In genomic region chr4:83258463-83258862, GRCh38 we compare ENCODE assay signal across 13 cellular contexts.
"Had no signal": no experiment of that assay in that cellular context is flagged by ENCODE, and none has a peak within 500 bp of the region (broad histone marks: within the 10 kb centered on the region; RNA-seq: fewer than 3 reads in every experiment).

No MANE protein-coding gene starts in this region.

- ATAC-seq: activated T-cell treated with anti-CD3 and anti-CD28 coated beads, Interleukin-2, amount 50 U/mL, for 72 hours; naive thymus-derived CD8-positive, alpha-beta T cell had no signal

- H3K27me3 Mint-ChIP-seq: activated CD4-positive, alpha-beta memory T cell treated with anti-CD3 and anti-CD28 coated beads for 36 hours; naive thymus-derived CD8-positive, alpha-beta T cell; stimulated activated naive CD8-positive, alpha-beta T cell treated with anti-CD3 and anti-CD28 coated beads, Interleukin-15, Interleukin-2, amounts not matched to agents 100 ng/mL and 50 ng/mL, for 24 hours had no signal

- H3K9me3 ChIP-seq: ascending aorta, esophagus squamous epithelium, testis had no signal

- H3K27me3 ChIP-seq: ascending aorta, cardiac muscle cell, esophagus squamous epithelium, testis had no signal

- H3K4me1 ChIP-seq: testis had no signal

- H3K4me3 Mint-ChIP-seq: activated CD4-positive, alpha-beta memory T cell treated with anti-CD3 and anti-CD28 coated beads for 36 hours; activated T-cell treated with anti-CD3 and anti-CD28 coated beads, Interleukin-2, amount 50 U/mL, for 72 hours; naive thymus-derived CD8-positive, alpha-beta T cell; stimulated activated naive CD8-positive, alpha-beta T cell treated with anti-CD3 and anti-CD28 coated beads, Interleukin-15, Interleukin-2, amounts not matched to agents 100 ng/mL and 50 ng/mL, for 24 hours had no signal

- DNase-seq: activated CD4-positive, alpha-beta memory T cell treated with anti-CD3 and anti-CD28 coated beads for 36 hours; activated gamma-delta T cell treated with Interleukin-2 at 50 U/mL for 16 hours; activated T-cell treated with anti-CD3 and anti-CD28 coated beads, Interleukin-2, amount 50 U/mL, for 72 hours; esophagus squamous epithelium; hippocampal formation; kidney glomerular epithelial cell; naive thymus-derived CD8-positive, alpha-beta T cell; stimulated activated CD4-positive, alpha-beta T cell treated with anti-CD3 and anti-CD28 coated beads, Interleukin-12 subunit alpha, Interleukin-12 subunit beta, amount 100 ng/mL, for 4 hours; testis had no signal

- H3K4me3 ChIP-seq: ascending aorta, cardiac muscle cell, esophagus squamous epithelium, lung, testis had no signal

- H3K9me3 Mint-ChIP-seq: activated CD4-positive, alpha-beta memory T cell treated with anti-CD3 and anti-CD28 coated beads for 36 hours; activated T-cell treated with anti-CD3 and anti-CD28 coated beads, Interleukin-2, amount 50 U/mL, for 72 hours; naive thymus-derived CD8-positive, alpha-beta T cell; stimulated activated naive CD8-positive, alpha-beta T cell treated with anti-CD3 and anti-CD28 coated beads, Interleukin-15, Interleukin-2, amounts not matched to agents 100 ng/mL and 50 ng/mL, for 24 hours had no signal

- H3K27ac ChIP-seq: ascending aorta, cardiac muscle cell, esophagus squamous epithelium, testis had no signal

- H3K27ac Mint-ChIP-seq: activated CD4-positive, alpha-beta memory T cell treated with anti-CD3 and anti-CD28 coated beads for 36 hours; activated T-cell treated with anti-CD3 and anti-CD28 coated beads, Interleukin-2, amount 50 U/mL, for 72 hours; stimulated activated naive CD8-positive, alpha-beta T cell treated with anti-CD3 and anti-CD28 coated beads, Interleukin-15, Interleukin-2, amounts not matched to agents 100 ng/mL and 50 ng/mL, for 24 hours had no signal

- H3K36me3 ChIP-seq: ascending aorta, cardiac muscle cell had no signal
